In genomic region chr12:113609692-113610469, GRCh38 we compare ENCODE assay signal across 18 cellular contexts.
"Had no signal": no experiment of that assay in that cellular context is flagged by ENCODE, and none has a peak within 500 bp of the region (broad histone marks: within the 10 kb centered on the region; RNA-seq: fewer than 3 reads in every experiment).

No MANE protein-coding gene starts in this region.

- H3K27ac ChIP-seq: cardiac muscle cell, gastrocnemius medialis, left ventricle myocardium inferior, ovary, sigmoid colon, VCaP had no signal

- H3K27me3 ChIP-seq: ovary had no signal

- H3K36me3 ChIP-seq: cardiac muscle cell, gastrocnemius medialis, left ventricle myocardium inferior, ovary, sigmoid colon had no signal

- DNase-seq: activated CD4-positive, alpha-beta T cell treated with anti-CD3 and anti-CD28 coated beads for 48 hours; activated CD8-positive, alpha-beta memory T cell treated with anti-CD3 and anti-CD28 coated beads, Interleukin-2, amount 50 U/mL, for 48 hours; activated CD8-positive, alpha-beta T cell treated with anti-CD3 and anti-CD28 coated beads, Interleukin-2, amount 10 ng/mL, durations not matched to agents 7 days and 5 days; activated naive CD4-positive, alpha-beta T cell treated with Interleukin-2 at 50 U/mL for 16 hours; activated naive CD8-positive, alpha-beta T cell treated with anti-CD3 and anti-CD28 coated beads, Interleukin-2, amount 50 U/mL, for 24 hours; effector CD8-positive, alpha-beta T cell; gastrocnemius medialis; islet precursor cell; left ventricle myocardium inferior; ovary; sigmoid colon; stimulated activated naive CD4-positive, alpha-beta T cell treated with Interleukin-2 at 50 U/mL for 16 hours; SW 1271; T-helper 9 cell had no signal

- H3K9me3 ChIP-seq: gastrocnemius medialis, left ventricle myocardium inferior, ovary had no signal

- FAIRE-seq: astrocyte, colon had no signal

- H3K4me3 ChIP-seq: cardiac muscle cell, gastrocnemius medialis, left ventricle myocardium inferior, ovary, sigmoid colon had no signal

- ATAC-seq: activated CD8-positive, alpha-beta T cell treated with anti-CD3 and anti-CD28 coated beads, Interleukin-2, amount 10 ng/mL, durations not matched to agents 7 days and 5 days; activated naive CD8-positive, alpha-beta T cell treated with anti-CD3 and anti-CD28 coated beads, Interleukin-2, amount 50 U/mL, for 24 hours; gastrocnemius medialis had no signal

- H3K4me1 ChIP-seq: gastrocnemius medialis, left ventricle myocardium inferior, sigmoid colon had no signal
